In the genomic region with DNA sequence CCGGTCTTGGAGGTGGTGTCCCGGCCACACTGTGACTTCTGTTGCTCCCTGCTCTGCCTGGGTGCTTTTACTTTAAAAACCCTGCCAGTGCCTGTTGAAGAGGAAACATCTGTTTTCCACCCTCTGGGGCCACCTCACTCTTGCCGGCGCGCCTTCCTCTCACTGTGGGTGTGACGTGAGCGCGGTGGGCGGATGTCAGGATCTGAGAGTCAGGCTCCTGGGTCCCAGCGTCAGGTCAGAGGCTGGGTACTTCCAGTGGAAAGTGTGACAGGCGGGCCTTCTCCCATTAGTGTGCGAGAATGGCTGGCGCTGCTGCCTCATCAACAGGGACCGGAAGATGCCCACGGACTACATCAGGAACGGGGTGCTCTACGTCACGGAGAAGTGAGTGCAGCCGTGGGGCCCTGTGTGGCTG, we compare ENCODE assay signal across 8 cellular contexts.
DNase-seq lines count a peak whose midpoint lies in the region; ATAC-seq and TF ChIP-seq lines count a peak whose summit lies in the region.

No MANE protein-coding gene starts in this region.

- ATAC-seq in GM18502 (IDR thresholded peaks at IDR 0.05; ENCODE audit: poor library complexity, unreplicated experiment), result no peak

- DNase-seq in KG1 (lab: John Stamatoyannopoulos, UW) (peak; percentile 81), medulla oblongata (ENCODE audit: extremely low spot score) (peak; percentile 38), dedifferentiated amniotic fluid mesenchymal stem cell (ENCODE audit: extremely low spot score) (no peak), erythroblast (lab: John Stamatoyannopoulos, UW) (no peak), ACHN (no peak)
- peak; percentile 64 to 76 for DNase-seq in activated T-helper 1 cell treated with anti-CD3 and anti-CD28 coated beads, Interleukin-2, amount 50 U/mL, for 16 hours (ENCODE audit: low read depth in 1 of 2, low spot score in 1 of 2)
- peak; percentile 88 to 96 for DNase-seq in stimulated activated CD8-positive, alpha-beta memory T cell treated with anti-CD3 and anti-CD28 coated beads, Interleukin-7, amount 100 ng/mL, for 48 hours (ENCODE audit: extremely low read depth in 1 of 2, low read depth in 1 of 2)

- in situ Hi-C loops in ACHN (cut with HindIII; ENCODE audit: low pct_ligation_motif_present, low pct_unique_long_range_greater_than_20kb, low sequenced_read_pairs), result no loop called here

- no peak for TF ChIP-seq POLR2A in erythroblast (IDR thresholded peaks at IDR 0.05; ENCODE audit: low read length)

Comparison
In these comparisons a context has a peak if more than half of its experiments do, and no peak if none do; other contexts are left out.
1. DNase-seq: peak in KG1 (single experiment), activated T-helper 1 cell treated with anti-CD3 and anti-CD28 coated beads, Interleukin-2, amount 50 U/mL, for 16 hours (2 of 2), medulla oblongata (single experiment) and stimulated activated CD8-positive, alpha-beta memory T cell treated with anti-CD3 and anti-CD28 coated beads, Interleukin-7, amount 100 ng/mL, for 48 hours (2 of 2); none in dedifferentiated amniotic fluid mesenchymal stem cell (single experiment), erythroblast (0 of 2) and ACHN (single experiment).